ENCODE assay signal across 15 cellular contexts in the genomic region with DNA sequence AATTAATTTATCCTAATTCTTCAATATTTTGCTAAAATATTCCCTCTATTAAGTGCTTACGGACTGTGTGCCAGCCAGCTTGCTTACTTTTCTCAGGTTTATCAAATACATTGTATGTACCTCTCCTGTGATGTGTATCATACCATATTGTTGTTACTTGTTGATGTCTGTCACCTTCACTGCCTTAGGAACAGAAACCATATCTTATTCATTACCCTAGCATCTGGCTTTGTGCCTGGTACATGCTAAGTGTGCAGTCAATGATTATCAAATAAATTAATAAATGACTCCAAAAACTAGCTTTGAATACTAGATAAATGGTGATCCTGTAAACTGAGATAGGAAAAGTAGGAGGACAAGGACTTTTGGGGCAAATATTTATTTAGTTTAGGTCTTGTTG. TPM values are rescaled to one million over a fixed set of nuclear protein-coding genes. Genes with fewer than 3 reads are reported as not detected.
DNase-seq lines count a peak whose midpoint lies in the region; ATAC-seq and TF ChIP-seq lines count a peak whose summit lies in the region.
"Had no signal": no experiment of that assay in that cellular context is flagged by ENCODE, and none has a peak within 500 bp of the region (broad histone marks: within the 10 kb centered on the region; RNA-seq: fewer than 3 reads in every experiment).

No MANE protein-coding gene starts in this region.

- in situ Hi-C loops in ACHN (cut with HindIII; ENCODE audit: low pct_ligation_motif_present, low pct_unique_long_range_greater_than_20kb, low sequenced_read_pairs) = no loop called here

- H3K4me3 Mint-ChIP-seq in activated naive CD8-positive, alpha-beta T cell = no peak overlapping the region
- H3K4me3 Mint-ChIP-seq in HFFc6 = no peak overlapping the region
- H3K4me3 Mint-ChIP-seq: activated CD8-positive, alpha-beta memory T cell treated with anti-CD3 and anti-CD28 coated beads, Interleukin-2, amount 10 ng/mL, durations not matched to agents 7 days and 5 days; B cell; T-helper 1 cell treated with Interleukin-12 subunit alpha and Interleukin-12 subunit beta and Interleukin-4 antibody, amounts not matched to agents 30 μg/mL and 1 μg/mL, for 36 hours had no signal

- peak; percentile 83 for DNase-seq in ACHN
- DNase-seq in NCI-H2029 treated with DMSO at 0.1 percent for 48 hours (lab: John Stamatoyannopoulos, UW) = no peak
- DNase-seq in HCEC 1CT = no peak
- no peak for DNase-seq in HFFc6
- DNase-seq in uterus = no peak
- DNase-seq: activated CD8-positive, alpha-beta memory T cell treated with anti-CD3 and anti-CD28 coated beads, Interleukin-2, amount 10 ng/mL, durations not matched to agents 7 days and 5 days; effector CD8-positive, alpha-beta T cell; glutamatergic neuron; NCI-H2171; transverse colon had no signal

- intact Hi-C loops in uterus (cut with DNase I; ENCODE audit: low total_unique reads) = no loop called here

- no peaks in the 10 kb centered on the region for H3K4me1 ChIP-seq in uterus

- peaks cover 2% of the 10 kb centered on the region for H3K36me3 Mint-ChIP-seq in activated naive CD8-positive, alpha-beta T cell
- H3K36me3 Mint-ChIP-seq in HFFc6 (ENCODE audit: low read depth) = peaks cover 5% of the 10 kb centered on the region; the same call in 1 of the 2 replicates

- no peaks in the 10 kb centered on the region for H3K9me3 Mint-ChIP-seq in activated naive CD8-positive, alpha-beta T cell (ENCODE audit: low read depth)
- no peaks in the 10 kb centered on the region for H3K9me3 Mint-ChIP-seq in HFFc6
- H3K9me3 Mint-ChIP-seq: T-helper 1 cell treated with Interleukin-12 subunit alpha and Interleukin-12 subunit beta and Interleukin-4 antibody, amounts not matched to agents 30 μg/mL and 1 μg/mL, for 36 hours had no signal

- TF ChIP-seq CTCF in HFFc6 (IDR thresholded peaks at IDR 0.05) (no peak), uterus (IDR thresholded peaks at IDR 0.05) (no peak)

- H3K36me3 ChIP-seq in uterus = no peaks in the 10 kb centered on the region
- H3K36me3 ChIP-seq: transverse colon had no signal

- peak; percentile 46 for ATAC-seq in GM18870 (IDR thresholded peaks at IDR 0.05; ENCODE audit: unreplicated experiment)
- peak; percentile 61 for ATAC-seq in HG03060 (IDR thresholded peaks at IDR 0.05; ENCODE audit: low read depth, unreplicated experiment)
- ATAC-seq: activated CD8-positive, alpha-beta memory T cell treated with anti-CD3 and anti-CD28 coated beads, Interleukin-2, amount 10 ng/mL, durations not matched to agents 7 days and 5 days had no signal

- no peaks in the 10 kb centered on the region for H3K9me3 ChIP-seq in uterus
- H3K9me3 ChIP-seq: transverse colon had no signal

- no peak overlapping the region for H3K4me3 ChIP-seq in uterus
- H3K4me3 ChIP-seq: transverse colon had no signal

- H3K27ac Mint-ChIP-seq in activated naive CD8-positive, alpha-beta T cell = peak overlapping the region; percentile 88
- H3K27ac Mint-ChIP-seq in HFFc6 = no peak overlapping the region
- H3K27ac Mint-ChIP-seq: activated CD8-positive, alpha-beta memory T cell treated with anti-CD3 and anti-CD28 coated beads, Interleukin-2, amount 10 ng/mL, durations not matched to agents 7 days and 5 days; B cell; T-helper 1 cell treated with Interleukin-12 subunit alpha and Interleukin-12 subunit beta and Interleukin-4 antibody, amounts not matched to agents 30 μg/mL and 1 μg/mL, for 36 hours had no signal

- H3K27ac ChIP-seq in uterus = no peak overlapping the region
- H3K27ac ChIP-seq: transverse colon had no signal

- no peaks in the 10 kb centered on the region for H3K27me3 Mint-ChIP-seq in activated naive CD8-positive, alpha-beta T cell
- H3K27me3 Mint-ChIP-seq in HFFc6 (ENCODE audit: insufficient read depth) = no peaks in the 10 kb centered on the region
- H3K27me3 Mint-ChIP-seq: activated CD8-positive, alpha-beta memory T cell treated with anti-CD3 and anti-CD28 coated beads, Interleukin-2, amount 10 ng/mL, durations not matched to agents 7 days and 5 days; B cell had no signal

- H3K27me3 ChIP-seq in uterus = no peaks in the 10 kb centered on the region
- H3K27me3 ChIP-seq: transverse colon had no signal

- H3K4me1 Mint-ChIP-seq in activated naive CD8-positive, alpha-beta T cell (ENCODE audit: low read depth) = peaks cover 55% of the 10 kb centered on the region
- H3K4me1 Mint-ChIP-seq in HFFc6 (ENCODE audit: low read depth) = peaks cover 18% of the 10 kb centered on the region

- TF ChIP-seq POLR2A in uterus (IDR thresholded peaks at IDR 0.05) = no peak

RNA-seq across cellular contexts. Expression of a gene that starts 6.9 kb away (rescaled TPM):
- 10 to 100 TPM; 32.9 to 39.5 (median 35.0) TPM for total RNA-seq in HFFc6 (2021; fragmentation: NEBNext Ultra II Directional; extraction: Animal tissue kit (Norgen Biotek cat#: 25700))
- 10 to 100 TPM; 12.4 to 57.3 (median 33.5) TPM for total RNA-seq in uterus

RNA-seq across cellular contexts. Expression of a gene that starts 14.9 kb away (rescaled TPM):
- 10 to 100 TPM in 3 of 6 experiments, 1 to 10 TPM in 3; 9.4 to 11.1 (median 10.0) TPM for total RNA-seq in HFFc6 (2021; fragmentation: NEBNext Ultra II Directional; extraction: Animal tissue kit (Norgen Biotek cat#: 25700))
- 10 to 100 TPM; 18.8 to 33.8 (median 25.0) TPM for total RNA-seq in uterus
